8 cellular contexts compared by ENCODE assay signal in genomic region chr17:7280519-7281073, GRCh38. TPM values are rescaled to one million over a fixed set of nuclear protein-coding genes. Genes with fewer than 3 reads are reported as not detected.
DNase-seq lines count a peak whose midpoint lies in the region; ATAC-seq, FAIRE-seq and TF ChIP-seq lines count a peak whose summit lies in the region.

No MANE protein-coding gene starts in this region.

- no peaks in the 10 kb centered on the region for H3K36me3 ChIP-seq in upper lobe of left lung

- H3K27ac Mint-ChIP-seq in T-helper 1 cell treated with Interleukin-12 subunit alpha and Interleukin-12 subunit beta and Interleukin-4 antibody, amounts not matched to agents 30 μg/mL and 1 μg/mL, for 36 hours: peak overlapping the region; percentile 26
- H3K27ac Mint-ChIP-seq in progenitor cell of endocrine pancreas: peak overlapping the region; percentile 58

- H3K4me1 Mint-ChIP-seq in T-helper 1 cell treated with Interleukin-12 subunit alpha and Interleukin-12 subunit beta and Interleukin-4 antibody, amounts not matched to agents 30 μg/mL and 1 μg/mL, for 36 hours (ENCODE audit: low read depth): peaks cover 13% of the 10 kb centered on the region
- peaks cover 6% of the 10 kb centered on the region for H3K4me1 Mint-ChIP-seq in progenitor cell of endocrine pancreas (ENCODE audit: low read depth)

- H3K9me3 Mint-ChIP-seq in T-helper 1 cell treated with Interleukin-12 subunit alpha and Interleukin-12 subunit beta and Interleukin-4 antibody, amounts not matched to agents 30 μg/mL and 1 μg/mL, for 36 hours: no peaks in the 10 kb centered on the region
- H3K9me3 Mint-ChIP-seq in progenitor cell of endocrine pancreas (ENCODE audit: low read depth): no peaks in the 10 kb centered on the region

- DNase-seq in DMS 273 (lab: John Stamatoyannopoulos, UW; ENCODE audit: unreplicated experiment) (peak; percentile 93), H54 (ENCODE audit: insufficient read length, low spot score) (peak; percentile 79), NCI-H1092 treated with DMSO at 0.1 percent for 48 hours (lab: John Stamatoyannopoulos, UW) (peak; percentile 61), amniotic epithelial cell (ENCODE audit: low read depth) (peak; percentile 57), left cardiac atrium (peak; percentile 85), progenitor cell of endocrine pancreas (ENCODE audit: low spot score, unreplicated experiment) (peak; percentile 70), upper lobe of left lung (peak; percentile 86 to 95)

- H3K27me3 Mint-ChIP-seq in T-helper 1 cell treated with Interleukin-12 subunit alpha and Interleukin-12 subunit beta and Interleukin-4 antibody, amounts not matched to agents 30 μg/mL and 1 μg/mL, for 36 hours (ENCODE audit: low read depth): peaks cover 45% of the 10 kb centered on the region
- peaks cover 22% of the 10 kb centered on the region for H3K27me3 Mint-ChIP-seq in progenitor cell of endocrine pancreas

- intact Hi-C loops in left cardiac atrium (cut with DNase I): loop anchor here (1.0 to 5.0 kb wide), 3 partner anchors 16 to 67 kb away; no protein-coding TSS in a partner anchor

- peak; percentile 84 for TF ChIP-seq CTCF in progenitor cell of endocrine pancreas (IDR thresholded peaks at IDR 0.05; ENCODE audit: unreplicated experiment)
- TF ChIP-seq CTCF in upper lobe of left lung (IDR thresholded peaks at IDR 0.05): peak; percentile 87 to 97 (median 95)

- ATAC-seq in left cardiac atrium: peak; percentile 64 to 82
- peak; percentile 94 to 95 for ATAC-seq in upper lobe of left lung (ENCODE audit: low FRiP score in 2 of 2)

- no peak for TF ChIP-seq EP300 in upper lobe of left lung (IDR thresholded peaks at IDR 0.05)

- peak overlapping the region; percentile 58 for H3K4me3 Mint-ChIP-seq in T-helper 1 cell treated with Interleukin-12 subunit alpha and Interleukin-12 subunit beta and Interleukin-4 antibody, amounts not matched to agents 30 μg/mL and 1 μg/mL, for 36 hours
- peak overlapping the region; percentile 76 for H3K4me3 Mint-ChIP-seq in progenitor cell of endocrine pancreas (ENCODE audit: low read depth)

- H3K27me3 ChIP-seq in upper lobe of left lung: peaks cover 0 to 12% (median 4%) of the 10 kb centered on the region in 4 donors

- H3K36me3 Mint-ChIP-seq in T-helper 1 cell treated with Interleukin-12 subunit alpha and Interleukin-12 subunit beta and Interleukin-4 antibody, amounts not matched to agents 30 μg/mL and 1 μg/mL, for 36 hours (ENCODE audit: low read depth): no peaks in the 10 kb centered on the region
- H3K36me3 Mint-ChIP-seq in progenitor cell of endocrine pancreas (ENCODE audit: insufficient read depth): no peaks in the 10 kb centered on the region

- 0% methylated on average over 11 to 26 of the region's 29 CpGs for WGBS in upper lobe of left lung, 2 donors

- H3K4me3 ChIP-seq in upper lobe of left lung: peak overlapping the region; percentile 1 to 56 (median 44)

- FAIRE-seq in H54 (lab: Jason Lieb, UNC): peak; percentile 58

- peaks cover 23 to 29% (median 24%) of the 10 kb centered on the region in 4 donors for H3K4me1 ChIP-seq in upper lobe of left lung

- TF ChIP-seq POLR2A in H54 (IDR thresholded peaks at IDR 0.05; ENCODE audit: low read depth, low read length) (no peak), upper lobe of left lung (IDR thresholded peaks at IDR 0.05) (no peak)

- H3K9me3 ChIP-seq in upper lobe of left lung: no peaks in the 10 kb centered on the region

- H3K27ac ChIP-seq in upper lobe of left lung: peak overlapping the region; percentile 53 to 78 (median 62)

RNA-seq across cellular contexts. Expression of gene SLC2A4, which starts 0.9 kb away (rescaled TPM):
- total RNA-seq in left cardiac atrium (10 to 100 TPM; 79.1 to 87.6 TPM), progenitor cell of endocrine pancreas (1.5 and 2.0 TPM in 2 replicates), upper lobe of left lung (1 to 10 TPM; 1.0 to 5.2 (median 1.2) TPM)

RNA-seq across cellular contexts. Expression of gene YBX2, which starts 13.8 kb away (rescaled TPM):
- 1 to 10 TPM; 1.2 to 1.9 TPM for total RNA-seq in left cardiac atrium
- 2.7 and 4.3 TPM in 2 replicates for total RNA-seq in progenitor cell of endocrine pancreas
- 1 to 10 TPM in 3 of 6 donors, under 1 TPM in 2, not detected in 1; 0.14 to 2.2 (median 1.2) TPM for total RNA-seq in upper lobe of left lung

RNA-seq across cellular contexts. Expression of gene CLDN7, which starts 18.3 kb away (rescaled TPM):
- 1 to 10 TPM; 2.1 to 4.9 TPM for total RNA-seq in left cardiac atrium
- 137 and 147 TPM in 2 replicates for total RNA-seq in progenitor cell of endocrine pancreas
- 100 to 1,000 TPM in 5 of 6 donors, 10 to 100 TPM in 1; 57.6 to 201 (median 137) TPM for total RNA-seq in upper lobe of left lung

RNA-seq across cellular contexts. Expression of gene EIF5A, which starts 26.8 kb away (rescaled TPM):
- total RNA-seq in left cardiac atrium (100 to 1,000 TPM; 274 to 374 TPM), progenitor cell of endocrine pancreas (323 and 338 TPM in 2 replicates), upper lobe of left lung (100 to 1,000 TPM in 5 of 6 donors, 10 to 100 TPM in 1; 84.9 to 303 (median 207) TPM)

RNA-seq across cellular contexts. Expression of gene ELP5, which starts 28.6 kb away (rescaled TPM):
- total RNA-seq in left cardiac atrium (10 to 100 TPM; 68.3 to 93.8 TPM), progenitor cell of endocrine pancreas (42.3 and 45.0 TPM in 2 replicates), upper lobe of left lung (10 to 100 TPM in 5 of 6 donors, 1 to 10 TPM in 1; 5.2 to 36.3 (median 21.0) TPM)

Comparison
In these comparisons a context has a peak if more than half of its experiments do, and no peak if none do; other contexts are left out.
1. Peak in every context shown above with its lines: DNase-seq, ATAC-seq, H3K4me3 ChIP-seq and H3K27ac ChIP-seq.
2. RNA of gene SLC2A4, which starts 0.9 kb away (total RNA-seq): 79.1 to 87.6 TPM in left cardiac atrium; 1.5 to 2.0 TPM in progenitor cell of endocrine pancreas and 1.0 to 5.2 TPM in upper lobe of left lung; every median in the first group is over 10 times any median in the second.
3. RNA of gene CLDN7, which starts 18.3 kb away (total RNA-seq): 57.6 to 201 TPM in upper lobe of left lung and 137 to 147 TPM in progenitor cell of endocrine pancreas; 2.1 to 4.9 TPM in left cardiac atrium; every median in the first group is over 4 times any median in the second.